In genomic region chr3:60434945-60435344, GRCh38 we compare ENCODE assay signal across 23 cellular contexts.
"Had no signal": no experiment of that assay in that cellular context is flagged by ENCODE, and none has a peak within 500 bp of the region (broad histone marks: within the 10 kb centered on the region; RNA-seq: fewer than 3 reads in every experiment).

No MANE protein-coding gene starts in this region.

- H3K27me3 Mint-ChIP-seq: activated CD4-positive, alpha-beta T cell treated with anti-CD3 and anti-CD28 coated beads, Interleukin-2, amount 10 ng/mL, durations not matched to agents 7 days and 5 days; activated naive CD8-positive, alpha-beta T cell; activated T-helper 17 cell treated with anti-CD3 and anti-CD28 coated beads, Interleukin-2, amount 50 U/mL, for 72 hours; T-helper 17 cell had no signal

- ATAC-seq: activated T-helper 17 cell treated with anti-CD3 and anti-CD28 coated beads, Interleukin-2, amount 50 U/mL, for 72 hours; T-helper 17 cell had no signal

- H3K27ac Mint-ChIP-seq: activated CD4-positive, alpha-beta memory T cell treated with anti-CD3 and anti-CD28 coated beads, Interleukin-2, amount 10 ng/mL, durations not matched to agents 7 days and 5 days; activated CD4-positive, alpha-beta T cell treated with anti-CD3 and anti-CD28 coated beads, Interleukin-2, amount 10 ng/mL, durations not matched to agents 7 days and 5 days; activated naive CD4-positive, alpha-beta T cell treated with anti-CD3 and anti-CD28 coated beads for 36 hours; activated naive CD8-positive, alpha-beta T cell; activated T-helper 17 cell treated with anti-CD3 and anti-CD28 coated beads, Interleukin-2, amount 50 U/mL, for 72 hours; T-helper 17 cell had no signal

- DNase-seq: activated CD4-positive, alpha-beta memory T cell treated with anti-CD3 and anti-CD28 coated beads, Interleukin-2, amount 10 ng/mL, durations not matched to agents 7 days and 5 days; activated CD4-positive, alpha-beta T cell treated with anti-CD3 and anti-CD28 coated beads, Interleukin-2, amount 10 ng/mL, durations not matched to agents 7 days and 5 days; activated CD4-positive, CD25-positive, alpha-beta regulatory T cell; activated gamma-delta T cell; activated naive CD4-positive, alpha-beta T cell treated with anti-CD3 and anti-CD28 coated beads for 36 hours; activated T-cell treated with anti-CD3 and anti-CD28 coated beads for 4 hours; activated T-cell treated with anti-CD3 and anti-CD28 coated beads, Interleukin-2, amount 50 U/mL, for 48 hours; amygdala; Kasumi-1; KBM-7; NCI-H1048; NCI-H146; NCI-H187 treated with DMSO at 0.1 percent for 48 hours; NCI-H2081 treated with DMSO at 0.1 percent for 48 hours; NCI-H446 treated with DMSO at 0.1 percent for 48 hours; NCI-H524 treated with DMSO at 0.1 percent for 48 hours; NCI-H82; SIG-M5; T-helper 17 cell; T1000 had no signal

- H3K4me3 Mint-ChIP-seq: activated CD4-positive, alpha-beta memory T cell treated with anti-CD3 and anti-CD28 coated beads, Interleukin-2, amount 10 ng/mL, durations not matched to agents 7 days and 5 days; activated CD4-positive, alpha-beta T cell treated with anti-CD3 and anti-CD28 coated beads, Interleukin-2, amount 10 ng/mL, durations not matched to agents 7 days and 5 days; activated naive CD4-positive, alpha-beta T cell treated with anti-CD3 and anti-CD28 coated beads for 36 hours; activated naive CD8-positive, alpha-beta T cell; activated T-helper 17 cell treated with anti-CD3 and anti-CD28 coated beads, Interleukin-2, amount 50 U/mL, for 72 hours; T-helper 17 cell had no signal

- FAIRE-seq: TTC549 had no signal

- H3K4me1 Mint-ChIP-seq: activated CD4-positive, alpha-beta memory T cell treated with anti-CD3 and anti-CD28 coated beads, Interleukin-2, amount 10 ng/mL, durations not matched to agents 7 days and 5 days; T-helper 17 cell had no signal

- H3K9me3 Mint-ChIP-seq: activated CD4-positive, alpha-beta memory T cell treated with anti-CD3 and anti-CD28 coated beads, Interleukin-2, amount 10 ng/mL, durations not matched to agents 7 days and 5 days; activated CD4-positive, alpha-beta T cell treated with anti-CD3 and anti-CD28 coated beads, Interleukin-2, amount 10 ng/mL, durations not matched to agents 7 days and 5 days; activated naive CD4-positive, alpha-beta T cell treated with anti-CD3 and anti-CD28 coated beads for 36 hours had no signal
